24 cellular contexts compared by ENCODE assay signal in genomic region chr1:9577423-9577822, GRCh38. TPM values are rescaled to one million over a fixed set of nuclear protein-coding genes. Genes with fewer than 3 reads are reported as not detected.
DNase-seq lines count a peak whose midpoint lies in the region; ATAC-seq and TF ChIP-seq lines count a peak whose summit lies in the region.
"Had no signal": no experiment of that assay in that cellular context is flagged by ENCODE, and none has a peak within 500 bp of the region (broad histone marks: within the 10 kb centered on the region; RNA-seq: fewer than 3 reads in every experiment).

No MANE protein-coding gene starts in this region.

- no peaks in the 10 kb centered on the region for H3K9me3 Mint-ChIP-seq in activated CD4-positive, alpha-beta T cell treated with anti-CD3 and anti-CD28 coated beads for 36 hours (ENCODE audit: low read depth)
- no peaks in the 10 kb centered on the region for H3K9me3 Mint-ChIP-seq in natural killer cell treated with Interleukin-12 subunit alpha and Interleukin-12 subunit beta and Interleukin-15 and Interleukin-18, amount 100 ng/mL, for 72 hours
- H3K9me3 Mint-ChIP-seq in natural killer cell: no peaks in the 10 kb centered on the region
- no peaks in the 10 kb centered on the region for H3K9me3 Mint-ChIP-seq in nephron progenitor cell
- H3K9me3 Mint-ChIP-seq: CD14-positive monocyte; CD4-positive, alpha-beta T cell; CD8-positive, alpha-beta memory T cell had no signal

- H2AFZ ChIP-seq in Karpas-422 (ENCODE audit: low read length): no peak overlapping the region
- H2AFZ ChIP-seq: GM23248 had no signal

- intact Hi-C loops in activated CD4-positive, alpha-beta T cell treated with anti-CD3 and anti-CD28 coated beads for 36 hours (cut with DNase I, micrococcal nuclease): no loop called here
- intact Hi-C loops in natural killer cell (cut with micrococcal nuclease) (no loop called here), sigmoid colon (cut with DNase I) (loop anchor here (10.0 kb wide), 1 partner anchor 313 kb away; no protein-coding TSS in a partner anchor)

- no peaks in the 10 kb centered on the region for H3K4me1 Mint-ChIP-seq in activated CD4-positive, alpha-beta T cell treated with anti-CD3 and anti-CD28 coated beads for 36 hours
- no peaks in the 10 kb centered on the region for H3K4me1 Mint-ChIP-seq in natural killer cell treated with Interleukin-12 subunit alpha and Interleukin-12 subunit beta and Interleukin-15 and Interleukin-18, amount 100 ng/mL, for 72 hours (ENCODE audit: low read depth in 2 of 2)
- H3K4me1 Mint-ChIP-seq in natural killer cell: no peaks in the 10 kb centered on the region
- H3K4me1 Mint-ChIP-seq in nephron progenitor cell: peaks cover 5% of the 10 kb centered on the region
- H3K4me1 Mint-ChIP-seq: CD14-positive monocyte; CD8-positive, alpha-beta memory T cell had no signal

- peaks cover 28% of the 10 kb centered on the region for H3K79me2 ChIP-seq in Karpas-422 (ENCODE audit: low read length)

- no peak overlapping the region for H3K4me3 Mint-ChIP-seq in activated CD4-positive, alpha-beta T cell treated with anti-CD3 and anti-CD28 coated beads for 36 hours
- H3K4me3 Mint-ChIP-seq in natural killer cell treated with Interleukin-12 subunit alpha and Interleukin-12 subunit beta and Interleukin-15 and Interleukin-18, amount 100 ng/mL, for 72 hours: no peak overlapping the region
- no peak overlapping the region for H3K4me3 Mint-ChIP-seq in natural killer cell
- no peak overlapping the region for H3K4me3 Mint-ChIP-seq in nephron progenitor cell
- H3K4me3 Mint-ChIP-seq: CD14-positive monocyte; CD4-positive, alpha-beta T cell; CD8-positive, alpha-beta memory T cell had no signal

- H3K9me3 ChIP-seq in sigmoid colon (no peaks in the 10 kb centered on the region), Karpas-422 (ENCODE audit: low read length) (no peaks in the 10 kb centered on the region)
- H3K9me3 ChIP-seq: A549; BE2C; BLaER1 treated with 17β-estradiol and CSF1 and Interleukin-3, amounts not matched to agents 10 nM and 100 nM had no signal

- WGBS in sigmoid colon, 2 donors: 88 to 97% methylated on average over 5 of the region's 5 CpGs

- CTCF ChIA-PET in activated CD4-positive, alpha-beta T cell treated with anti-CD3 and anti-CD28 coated beads for 36 hours (lab: Charles Lee): no interaction called here

- TF ChIP-seq CTCF in natural killer cell (IDR thresholded peaks at IDR 0.05) (no peak), nephron progenitor cell (IDR thresholded peaks at IDR 0.05) (no peak), sigmoid colon (IDR thresholded peaks at IDR 0.05) (no peak)

- H3K36me3 Mint-ChIP-seq in activated CD4-positive, alpha-beta T cell treated with anti-CD3 and anti-CD28 coated beads for 36 hours (ENCODE audit: low read depth): peaks cover 18% of the 10 kb centered on the region
- peaks cover 5% of the 10 kb centered on the region for H3K36me3 Mint-ChIP-seq in natural killer cell treated with Interleukin-12 subunit alpha and Interleukin-12 subunit beta and Interleukin-15 and Interleukin-18, amount 100 ng/mL, for 72 hours
- H3K36me3 Mint-ChIP-seq in natural killer cell (no peaks in the 10 kb centered on the region), nephron progenitor cell (ENCODE audit: low read depth) (peaks cover 54% of the 10 kb centered on the region)

- H3K36me3 ChIP-seq in sigmoid colon (peaks cover 0 to 41% (median 0%) of the 10 kb centered on the region in 4 donors), Karpas-422 (ENCODE audit: insufficient read depth, low read length) (peaks cover 46% of the 10 kb centered on the region)
- H3K36me3 ChIP-seq: BE2C had no signal

- POLR2A ChIA-PET in activated CD4-positive, alpha-beta T cell treated with anti-CD3 and anti-CD28 coated beads for 36 hours (lab: Charles Lee): no interaction called here

- H3K4me2 ChIP-seq in Karpas-422 (ENCODE audit: low read depth, low read length, poor library complexity, severe bottlenecking): no peak overlapping the region
- H3K4me2 ChIP-seq: A549; BLaER1 treated with 17β-estradiol and CSF1 and Interleukin-3, amounts not matched to agents 10 nM and 100 nM had no signal

- H3K27ac ChIP-seq in sigmoid colon (no peak overlapping the region), Karpas-422 (ENCODE audit: low read length) (no peak overlapping the region)
- H3K27ac ChIP-seq: A549; BLaER1 treated with 17β-estradiol and CSF1 and Interleukin-3, amounts not matched to agents 10 nM and 100 nM; GM23248 had no signal

- H3K27ac Mint-ChIP-seq in activated CD4-positive, alpha-beta T cell treated with anti-CD3 and anti-CD28 coated beads for 36 hours: peak overlapping the region; percentile 0
- no peak overlapping the region for H3K27ac Mint-ChIP-seq in natural killer cell treated with Interleukin-12 subunit alpha and Interleukin-12 subunit beta and Interleukin-15 and Interleukin-18, amount 100 ng/mL, for 72 hours
- H3K27ac Mint-ChIP-seq in natural killer cell (no peak overlapping the region), nephron progenitor cell (peak overlapping the region; percentile 22)
- H3K27ac Mint-ChIP-seq: CD4-positive, alpha-beta T cell had no signal

- no peaks in the 10 kb centered on the region for H3K27me3 ChIP-seq in sigmoid colon
- H3K27me3 ChIP-seq in Karpas-422 (ENCODE audit: low read length): no peaks in the 10 kb centered on the region
- H3K27me3 ChIP-seq: BE2C; BLaER1 treated with 17β-estradiol and CSF1 and Interleukin-3, amounts not matched to agents 10 nM and 100 nM had no signal

- TF ChIP-seq EP300 in sigmoid colon (IDR thresholded peaks at IDR 0.05): no peak

- no peak overlapping the region for H3K9ac ChIP-seq in Karpas-422 (ENCODE audit: low read length)
- H3K9ac ChIP-seq: BLaER1 treated with 17β-estradiol and CSF1 and Interleukin-3, amounts not matched to agents 10 nM and 100 nM; GM23248 had no signal

- H3K4me1 ChIP-seq in sigmoid colon (no peaks in the 10 kb centered on the region), Karpas-422 (ENCODE audit: low read length) (no peaks in the 10 kb centered on the region)
- H3K4me1 ChIP-seq: A549, BE2C had no signal

- H3K27me3 Mint-ChIP-seq in activated CD4-positive, alpha-beta T cell treated with anti-CD3 and anti-CD28 coated beads for 36 hours: no peaks in the 10 kb centered on the region
- no peaks in the 10 kb centered on the region for H3K27me3 Mint-ChIP-seq in natural killer cell treated with Interleukin-12 subunit alpha and Interleukin-12 subunit beta and Interleukin-15 and Interleukin-18, amount 100 ng/mL, for 72 hours
- no peaks in the 10 kb centered on the region for H3K27me3 Mint-ChIP-seq in natural killer cell (ENCODE audit: low read depth in 2 of 2)
- no peaks in the 10 kb centered on the region for H3K27me3 Mint-ChIP-seq in nephron progenitor cell (ENCODE audit: low read depth, poor library complexity)
- H3K27me3 Mint-ChIP-seq: CD4-positive, alpha-beta T cell; CD8-positive, alpha-beta memory T cell had no signal

- DNase-seq in activated CD4-positive, alpha-beta T cell treated with anti-CD3 and anti-CD28 coated beads for 36 hours: no peak
- DNase-seq in activated CD4-positive, alpha-beta T cell treated with anti-CD3 and anti-CD28 coated beads, Interleukin-2, amount 50 U/mL, for 4 hours: no peak
- DNase-seq in natural killer cell treated with Interleukin-12 subunit alpha and Interleukin-12 subunit beta and Interleukin-15 and Interleukin-18, amount 100 ng/mL, for 72 hours (ENCODE audit: low spot score): peak; percentile 2
- DNase-seq in natural killer cell (no peak), nephron progenitor cell (no peak), sigmoid colon (peak; percentile 7), Karpas-422 (no peak)
- DNase-seq: 8988T; ACHN; AML-193; BE2C; CD4-positive, alpha-beta T cell; CD8-positive, alpha-beta memory T cell; DMS 273 treated with DMSO at 0.1 percent for 48 hours; DMS79; EL; GDM1; GM23248; HCEC 1CT had no signal

- peaks cover 3% of the 10 kb centered on the region for H4K20me1 ChIP-seq in Karpas-422 (ENCODE audit: insufficient read depth, low read depth, low read length)

- no peak overlapping the region for H3K4me3 ChIP-seq in sigmoid colon
- H3K4me3 ChIP-seq in Karpas-422 (ENCODE audit: low read length): no peak overlapping the region
- H3K4me3 ChIP-seq: A549; BLaER1 treated with 17β-estradiol and CSF1 and Interleukin-3, amounts not matched to agents 10 nM and 100 nM; GM12878; GM23248 had no signal

- no peaks in the 10 kb centered on the region for H3K9me2 ChIP-seq in Karpas-422 (replicated peaks; ENCODE audit: insufficient read depth, low read length)

- no peak for ATAC-seq in activated CD4-positive, alpha-beta T cell treated with anti-CD3 and anti-CD28 coated beads for 36 hours
- no peak for ATAC-seq in natural killer cell treated with Interleukin-12 subunit alpha and Interleukin-12 subunit beta and Interleukin-15 and Interleukin-18, amount 100 ng/mL, for 72 hours
- ATAC-seq in natural killer cell: no peak
- no peak for ATAC-seq in HG03469 (IDR thresholded peaks at IDR 0.05; ENCODE audit: unreplicated experiment)
- ATAC-seq: A549, GM12878 had no signal

- no peak for TF ChIP-seq POLR2A in sigmoid colon (IDR thresholded peaks at IDR 0.05)

RNA-seq across cellular contexts. Expression of gene TMEM201, which starts 11.3 kb away (rescaled TPM):
- 10 to 100 TPM; 14.6 to 15.1 TPM for total RNA-seq in activated CD4-positive, alpha-beta T cell treated with anti-CD3 and anti-CD28 coated beads for 36 hours
- 10 to 100 TPM; 16.5 to 51.0 TPM for total RNA-seq in natural killer cell treated with Interleukin-12 subunit alpha and Interleukin-12 subunit beta and Interleukin-15 and Interleukin-18, amount 100 ng/mL, for 72 hours
- total RNA-seq in natural killer cell (10 to 100 TPM in 1 of 3 donors, 1 to 10 TPM in 2; 7.3 to 10.2 (median 8.8) TPM), sigmoid colon (1 to 10 TPM; 3.5 to 5.8 (median 4.6) TPM)
- polyA plus RNA-seq in sigmoid colon: 1 to 10 TPM in 2 of 3 donors, under 1 TPM in 1; 0.23 to 7.4 (median 1.2) TPM
- 9.3 and 12.2 TPM in 2 replicates for total RNA-seq in Karpas-422 (2014; rRNA removed; shearing (Covaris generic); ENCODE audit: low replicate concordance)

RNA-seq across cellular contexts. Expression of gene SLC25A33, which starts 38.2 kb away (rescaled TPM):
- 1 to 10 TPM; 4.4 to 6.1 TPM for total RNA-seq in activated CD4-positive, alpha-beta T cell treated with anti-CD3 and anti-CD28 coated beads for 36 hours
- 10 to 100 TPM in 1 of 2 donors, 1 to 10 TPM in 1; 7.1 to 13.6 TPM for total RNA-seq in natural killer cell treated with Interleukin-12 subunit alpha and Interleukin-12 subunit beta and Interleukin-15 and Interleukin-18, amount 100 ng/mL, for 72 hours
- 1 to 10 TPM; 7.0 to 9.0 (median 7.6) TPM for total RNA-seq in natural killer cell
- total RNA-seq in sigmoid colon: 10 to 100 TPM in 2 of 4 donors, 1 to 10 TPM in 2; 3.9 to 11.8 (median 9.0) TPM
- 10 to 100 TPM in 1 of 3 donors, 1 to 10 TPM in 2; 5.4 to 16.6 (median 6.2) TPM for polyA plus RNA-seq in sigmoid colon
- 19.7 and 25.2 TPM in 2 replicates for total RNA-seq in Karpas-422 (2014; rRNA removed; shearing (Covaris generic); ENCODE audit: low replicate concordance)

Comparison
In these comparisons a context has a peak if more than half of its experiments do, and no peak if none do; other contexts are left out.
1. DNase-seq: peak in natural killer cell treated with Interleukin-12 subunit alpha and Interleukin-12 subunit beta and Interleukin-15 and Interleukin-18, amount 100 ng/mL, for 72 hours (single experiment) and sigmoid colon (single experiment); none in activated CD4-positive, alpha-beta T cell treated with anti-CD3 and anti-CD28 coated beads for 36 hours (single experiment), activated CD4-positive, alpha-beta T cell treated with anti-CD3 and anti-CD28 coated beads, Interleukin-2, amount 50 U/mL, for 4 hours (0 of 2), natural killer cell (single experiment), nephron progenitor cell (single experiment) and Karpas-422 (single experiment).
2. H3K27ac Mint-ChIP-seq: peak in activated CD4-positive, alpha-beta T cell treated with anti-CD3 and anti-CD28 coated beads for 36 hours (single experiment) and nephron progenitor cell (single experiment); none in natural killer cell treated with Interleukin-12 subunit alpha and Interleukin-12 subunit beta and Interleukin-15 and Interleukin-18, amount 100 ng/mL, for 72 hours (0 of 2) and natural killer cell (0 of 2).